ENCODE assay signal across 1 cellular context in the genomic region with DNA sequence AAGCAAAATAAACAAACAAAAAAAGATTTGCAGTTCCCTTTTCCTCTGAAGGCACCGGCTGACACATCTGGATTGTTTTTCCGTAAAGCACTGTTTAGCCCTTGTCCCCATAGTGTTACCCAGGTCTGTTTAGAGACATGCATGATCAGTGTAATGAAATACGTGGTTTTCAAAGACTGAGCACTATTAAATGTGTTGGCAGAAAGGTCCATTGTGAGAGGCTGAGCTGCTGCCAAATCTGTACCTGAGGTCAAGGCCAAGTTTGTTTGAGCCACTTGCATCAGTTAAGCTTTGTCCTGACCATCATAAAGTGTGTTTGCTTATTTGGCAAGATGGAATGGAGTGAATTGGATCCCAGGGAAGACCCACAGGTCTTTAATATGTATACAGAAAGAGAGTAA.
A peak's percentile ranks its signal among the peaks of the same experiment; 100 is the strongest.
TF ChIP-seq lines count a peak whose summit lies in the region.

No MANE protein-coding gene starts in this region.

TF ChIP-seq in HepG2, 621 proteins besides CTCF, POLR2A, EP300 and RAD21 (continued from another document):
- TF ChIP-seq UBTF (CRISPR knock-in tag; IDR thresholded peaks at IDR 0.05) (no peak), ZNF570 (CRISPR knock-in tag; IDR thresholded peaks at IDR 0.05; ENCODE audit: borderline replicate concordance) (no peak), HOXD1 (CRISPR knock-in tag; IDR thresholded peaks at IDR 0.05) (no peak), FOXA1 (IDR thresholded peaks at IDR 0.05) (no peak), FOXA1 (CRISPR knock-in tag; IDR thresholded peaks at IDR 0.05) (peak; percentile 29; the same call in 1 of the 2 replicates), ZBTB1 (CRISPR knock-in tag; IDR thresholded peaks at IDR 0.05; ENCODE audit: borderline replicate concordance) (no peak), SETDB1 (CRISPR knock-in tag; IDR thresholded peaks at IDR 0.05; ENCODE audit: borderline replicate concordance) (no peak), ELF1 (CRISPR knock-in tag; IDR thresholded peaks at IDR 0.05) (no peak), NR2F2 (IDR thresholded peaks at IDR 0.05; ENCODE audit: borderline replicate concordance, low read depth) (peak; percentile 55; the same call in 1 of the 2 replicates), SRSF1 (optimal IDR thresholded peaks at IDR 0.05; ENCODE audit: low read depth, low read length) (no peak), SOX6 (IDR thresholded peaks at IDR 0.05) (no peak), SOX6 (CRISPR knock-in tag; IDR thresholded peaks at IDR 0.05) (peak; percentile 65), GATAD2A (CRISPR knock-in tag; IDR thresholded peaks at IDR 0.05) (peak; percentile 59), ZNF850 (CRISPR knock-in tag; conservative IDR thresholded peaks at IDR 0.05) (no peak), RAD51 (IDR thresholded peaks at IDR 0.05; ENCODE audit: borderline replicate concordance) (no peak), GFI1 (CRISPR knock-in tag; IDR thresholded peaks at IDR 0.05; ENCODE audit: borderline replicate concordance) (peak; percentile 24; the same call in 1 of the 2 replicates), NCOA2 (CRISPR knock-in tag; IDR thresholded peaks at IDR 0.05) (peak; percentile 53; the same call in 1 of the 2 replicates), LRRFIP1 (CRISPR knock-in tag; conservative IDR thresholded peaks at IDR 0.05) (no peak), SOX5 (CRISPR knock-in tag; IDR thresholded peaks at IDR 0.05; ENCODE audit: borderline replicate concordance) (no peak)
- TF ChIP-seq, protein P1, sequence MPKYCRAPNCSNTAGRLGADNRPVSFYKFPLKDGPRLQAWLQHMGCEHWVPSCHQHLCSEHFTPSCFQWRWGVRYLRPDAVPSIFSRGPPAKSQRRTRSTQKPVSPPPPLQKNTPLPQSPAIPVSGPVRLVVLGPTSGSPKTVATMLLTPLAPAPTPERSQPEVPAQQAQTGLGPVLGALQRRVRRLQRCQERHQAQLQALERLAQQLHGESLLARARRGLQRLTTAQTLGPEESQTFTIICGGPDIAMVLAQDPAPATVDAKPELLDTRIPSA (CRISPR knock-in tag; IDR thresholded peaks at IDR 0.05; ENCODE audit: borderline replicate concordance) = no peak
- TF ChIP-seq, protein P2, sequence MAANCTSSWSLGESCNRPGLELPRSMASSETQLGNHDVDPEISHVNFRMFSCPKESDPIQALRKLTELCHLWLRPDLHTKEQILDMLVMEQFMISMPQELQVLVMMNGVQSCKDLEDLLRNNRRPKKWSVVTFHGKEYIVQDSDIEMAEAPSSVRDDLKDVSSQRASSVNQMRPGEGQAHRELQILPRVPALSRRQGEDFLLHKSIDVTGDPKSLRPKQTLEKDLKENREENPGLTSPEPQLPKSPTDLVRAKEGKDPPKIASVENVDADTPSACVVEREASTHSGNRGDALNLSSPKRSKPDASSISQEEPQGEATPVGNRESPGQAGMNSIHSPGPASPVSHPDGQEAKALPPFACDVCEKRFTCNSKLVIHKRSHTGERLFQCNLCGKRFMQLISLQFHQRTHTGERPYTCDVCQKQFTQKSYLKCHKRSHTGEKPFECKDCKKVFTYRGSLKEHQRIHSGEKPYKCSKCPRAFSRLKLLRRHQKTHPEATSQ (CRISPR knock-in tag; IDR thresholded peaks at IDR 0.05; ENCODE audit: borderline replicate concordance) = no peak
- TF ChIP-seq, protein P3, sequence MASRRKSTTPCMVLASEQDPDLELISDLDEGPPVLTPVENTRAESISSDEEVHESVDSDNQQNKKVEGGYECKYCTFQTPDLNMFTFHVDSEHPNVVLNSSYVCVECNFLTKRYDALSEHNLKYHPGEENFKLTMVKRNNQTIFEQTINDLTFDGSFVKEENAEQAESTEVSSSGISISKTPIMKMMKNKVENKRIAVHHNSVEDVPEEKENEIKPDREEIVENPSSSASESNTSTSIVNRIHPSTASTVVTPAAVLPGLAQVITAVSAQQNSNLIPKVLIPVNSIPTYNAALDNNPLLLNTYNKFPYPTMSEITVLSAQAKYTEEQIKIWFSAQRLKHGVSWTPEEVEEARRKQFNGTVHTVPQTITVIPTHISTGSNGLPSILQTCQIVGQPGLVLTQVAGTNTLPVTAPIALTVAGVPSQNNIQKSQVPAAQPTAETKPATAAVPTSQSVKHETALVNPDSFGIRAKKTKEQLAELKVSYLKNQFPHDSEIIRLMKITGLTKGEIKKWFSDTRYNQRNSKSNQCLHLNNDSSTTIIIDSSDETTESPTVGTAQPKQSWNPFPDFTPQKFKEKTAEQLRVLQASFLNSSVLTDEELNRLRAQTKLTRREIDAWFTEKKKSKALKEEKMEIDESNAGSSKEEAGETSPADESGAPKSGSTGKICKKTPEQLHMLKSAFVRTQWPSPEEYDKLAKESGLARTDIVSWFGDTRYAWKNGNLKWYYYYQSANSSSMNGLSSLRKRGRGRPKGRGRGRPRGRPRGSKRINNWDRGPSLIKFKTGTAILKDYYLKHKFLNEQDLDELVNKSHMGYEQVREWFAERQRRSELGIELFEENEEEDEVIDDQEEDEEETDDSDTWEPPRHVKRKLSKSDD (CRISPR knock-in tag; IDR thresholded peaks at IDR 0.05; ENCODE audit: low read depth) = no peak
- TF ChIP-seq, protein P4, sequence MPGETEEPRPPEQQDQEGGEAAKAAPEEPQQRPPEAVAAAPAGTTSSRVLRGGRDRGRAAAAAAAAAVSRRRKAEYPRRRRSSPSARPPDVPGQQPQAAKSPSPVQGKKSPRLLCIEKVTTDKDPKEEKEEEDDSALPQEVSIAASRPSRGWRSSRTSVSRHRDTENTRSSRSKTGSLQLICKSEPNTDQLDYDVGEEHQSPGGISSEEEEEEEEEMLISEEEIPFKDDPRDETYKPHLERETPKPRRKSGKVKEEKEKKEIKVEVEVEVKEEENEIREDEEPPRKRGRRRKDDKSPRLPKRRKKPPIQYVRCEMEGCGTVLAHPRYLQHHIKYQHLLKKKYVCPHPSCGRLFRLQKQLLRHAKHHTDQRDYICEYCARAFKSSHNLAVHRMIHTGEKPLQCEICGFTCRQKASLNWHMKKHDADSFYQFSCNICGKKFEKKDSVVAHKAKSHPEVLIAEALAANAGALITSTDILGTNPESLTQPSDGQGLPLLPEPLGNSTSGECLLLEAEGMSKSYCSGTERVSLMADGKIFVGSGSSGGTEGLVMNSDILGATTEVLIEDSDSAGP (CRISPR knock-in tag; IDR thresholded peaks at IDR 0.05; ENCODE audit: borderline replicate concordance) = no peak
- TF ChIP-seq, protein P5, sequence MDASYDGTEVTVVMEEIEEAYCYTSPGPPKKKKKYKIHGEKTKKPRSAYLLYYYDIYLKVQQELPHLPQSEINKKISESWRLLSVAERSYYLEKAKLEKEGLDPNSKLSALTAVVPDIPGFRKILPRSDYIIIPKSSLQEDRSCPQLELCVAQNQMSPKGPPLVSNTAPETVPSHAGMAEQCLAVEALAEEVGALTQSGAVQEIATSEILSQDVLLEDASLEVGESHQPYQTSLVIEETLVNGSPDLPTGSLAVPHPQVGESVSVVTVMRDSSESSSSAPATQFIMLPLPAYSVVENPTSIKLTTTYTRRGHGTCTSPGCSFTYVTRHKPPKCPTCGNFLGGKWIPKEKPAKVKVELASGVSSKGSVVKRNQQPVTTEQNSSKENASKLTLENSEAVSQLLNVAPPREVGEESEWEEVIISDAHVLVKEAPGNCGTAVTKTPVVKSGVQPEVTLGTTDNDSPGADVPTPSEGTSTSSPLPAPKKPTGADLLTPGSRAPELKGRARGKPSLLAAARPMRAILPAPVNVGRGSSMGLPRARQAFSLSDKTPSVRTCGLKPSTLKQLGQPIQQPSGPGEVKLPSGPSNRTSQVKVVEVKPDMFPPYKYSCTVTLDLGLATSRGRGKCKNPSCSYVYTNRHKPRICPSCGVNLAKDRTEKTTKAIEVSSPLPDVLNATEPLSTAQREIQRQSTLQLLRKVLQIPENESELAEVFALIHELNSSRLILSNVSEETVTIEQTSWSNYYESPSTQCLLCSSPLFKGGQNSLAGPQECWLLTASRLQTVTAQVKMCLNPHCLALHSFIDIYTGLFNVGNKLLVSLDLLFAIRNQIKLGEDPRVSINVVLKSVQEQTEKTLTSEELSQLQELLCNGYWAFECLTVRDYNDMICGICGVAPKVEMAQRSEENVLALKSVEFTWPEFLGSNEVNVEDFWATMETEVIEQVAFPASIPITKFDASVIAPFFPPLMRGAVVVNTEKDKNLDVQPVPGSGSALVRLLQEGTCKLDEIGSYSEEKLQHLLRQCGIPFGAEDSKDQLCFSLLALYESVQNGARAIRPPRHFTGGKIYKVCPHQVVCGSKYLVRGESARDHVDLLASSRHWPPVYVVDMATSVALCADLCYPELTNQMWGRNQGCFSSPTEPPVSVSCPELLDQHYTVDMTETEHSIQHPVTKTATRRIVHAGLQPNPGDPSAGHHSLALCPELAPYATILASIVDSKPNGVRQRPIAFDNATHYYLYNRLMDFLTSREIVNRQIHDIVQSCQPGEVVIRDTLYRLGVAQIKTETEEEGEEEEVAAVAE (CRISPR knock-in tag; IDR thresholded peaks at IDR 0.05; ENCODE audit: borderline replicate concordance) = no peak
